Comparison of ENCODE assay signal across 24 cellular contexts in genomic region chr16:4946917-4947316, GRCh38. TPM values are rescaled to one million over a fixed set of nuclear protein-coding genes. Genes with fewer than 3 reads are reported as not detected.
DNase-seq lines count a peak whose midpoint lies in the region; ATAC-seq and TF ChIP-seq lines count a peak whose summit lies in the region.
"Had no signal": no experiment of that assay in that cellular context is flagged by ENCODE, and none has a peak within 500 bp of the region (broad histone marks: within the 10 kb centered on the region; RNA-seq: fewer than 3 reads in every experiment).

No MANE protein-coding gene starts in this region.

- H4K20me1 ChIP-seq in hepatocyte (ENCODE audit: insufficient read depth, poor library complexity, severe bottlenecking): no peaks in the 10 kb centered on the region

- POLR2A ChIA-PET in RWPE1 (lab: Yijun Ruan, JAX; ENCODE audit: low non-redundant PET): no interaction called here

- peaks cover 47% of the 10 kb centered on the region for H3K4me1 ChIP-seq in hepatocyte (ENCODE audit: insufficient read depth)
- peaks cover 37 to 43% (median 42%) of the 10 kb centered on the region in 4 donors for H3K4me1 ChIP-seq in esophagus muscularis mucosa

- no peak overlapping the region for H2AFZ ChIP-seq in hepatocyte
- H2AFZ ChIP-seq: PC-9 had no signal

- no peak overlapping the region for H3K4me3 Mint-ChIP-seq in progenitor cell of endocrine pancreas (ENCODE audit: low read depth)
- H3K4me3 Mint-ChIP-seq: CD4-positive, alpha-beta memory T cell had no signal

- no peak overlapping the region for H3K4me3 ChIP-seq in HL-60 (replicated peaks; ENCODE audit: insufficient read depth, low read length)
- no peak overlapping the region for H3K4me3 ChIP-seq in hepatocyte
- no peak overlapping the region for H3K4me3 ChIP-seq in esophagus muscularis mucosa
- H3K4me3 ChIP-seq: A549, MG63, PC-9 had no signal

- H3K9me3 Mint-ChIP-seq in progenitor cell of endocrine pancreas (ENCODE audit: low read depth): no peaks in the 10 kb centered on the region
- H3K9me3 Mint-ChIP-seq: CD4-positive, alpha-beta memory T cell had no signal

- no peak for TF ChIP-seq EP300 in esophagus muscularis mucosa (IDR thresholded peaks at IDR 0.05)

- peak overlapping the region; percentile 80 for H3K27ac Mint-ChIP-seq in progenitor cell of endocrine pancreas
- H3K27ac Mint-ChIP-seq: CD4-positive, alpha-beta memory T cell had no signal

- no peak for DNase-seq in HL-60 (ENCODE audit: low read depth in 1 of 2, low spot score in 1 of 2)
- DNase-seq in RWPE1 (ENCODE audit: low spot score): no peak
- no peak for DNase-seq in hepatocyte (ENCODE audit: low spot score)
- no peak for DNase-seq in progenitor cell of endocrine pancreas (ENCODE audit: low spot score, unreplicated experiment)
- DNase-seq in esophagus muscularis mucosa (ENCODE audit: extremely low spot score): no peak
- DNase-seq in SHP77 (lab: John Stamatoyannopoulos, UW): no peak
- DNase-seq: AML-193; C1 segment of cervical spinal cord; CD4-positive, alpha-beta memory T cell; COR-L47; GOT3; HCEC 1CT; KG1; MG63; NCI-H2029; NCI-H446 treated with DMSO at 0.1 percent for 48 hours; NCI-H526; NCI-H82; RPMI8226; SK-N-SH; SW 1271 had no signal

- no peak overlapping the region for H3K4me2 ChIP-seq in hepatocyte
- H3K4me2 ChIP-seq: SK-N-SH had no signal

- no peak for TF ChIP-seq POLR2A in esophagus muscularis mucosa (IDR thresholded peaks at IDR 0.05; ENCODE audit: low read depth)

- no peaks in the 10 kb centered on the region for H3K9me2 ChIP-seq in hepatocyte (replicated peaks; ENCODE audit: insufficient read depth)
- H3K9me2 ChIP-seq: SK-N-SH had no signal

- no peaks in the 10 kb centered on the region for H3K79me2 ChIP-seq in hepatocyte

- peaks cover 35% of the 10 kb centered on the region for H3K4me1 Mint-ChIP-seq in progenitor cell of endocrine pancreas (ENCODE audit: low read depth)
- H3K4me1 Mint-ChIP-seq: CD4-positive, alpha-beta memory T cell had no signal

- H3K9me3 ChIP-seq in hepatocyte (ENCODE audit: low read depth): no peaks in the 10 kb centered on the region
- no peaks in the 10 kb centered on the region for H3K9me3 ChIP-seq in esophagus muscularis mucosa
- H3K9me3 ChIP-seq: A549, MG63, SK-N-SH had no signal

- H3K36me3 ChIP-seq in hepatocyte (replicated peaks; ENCODE audit: insufficient read depth, low read depth) (no peaks in the 10 kb centered on the region), esophagus muscularis mucosa (no peaks in the 10 kb centered on the region)
- H3K36me3 ChIP-seq: MG63 had no signal

- no peaks in the 10 kb centered on the region for H3K36me3 Mint-ChIP-seq in progenitor cell of endocrine pancreas (ENCODE audit: insufficient read depth)

- no peaks in the 10 kb centered on the region for H3K27me3 Mint-ChIP-seq in progenitor cell of endocrine pancreas

- no peak for ATAC-seq in HG03135 (IDR thresholded peaks at IDR 0.05; ENCODE audit: unreplicated experiment)
- ATAC-seq: A549 had no signal

- TF ChIP-seq CTCF in HL-60 (IDR thresholded peaks at IDR 0.05; ENCODE audit: insufficient read depth, low read length): no peak
- TF ChIP-seq CTCF in RWPE1 (conservative IDR thresholded peaks at IDR 0.05; ENCODE audit: low read depth): no peak
- no peak for TF ChIP-seq CTCF in hepatocyte (IDR thresholded peaks at IDR 0.05; ENCODE audit: poor library complexity)
- TF ChIP-seq CTCF in progenitor cell of endocrine pancreas (IDR thresholded peaks at IDR 0.05; ENCODE audit: unreplicated experiment): no peak
- TF ChIP-seq CTCF in esophagus muscularis mucosa (IDR thresholded peaks at IDR 0.05): no peak

- CTCF ChIA-PET in RWPE1 (lab: Yijun Ruan, JAX): interaction anchor here (1.2 kb wide), 2 partner anchors 9 to 11 kb away, joined by 4 to 5 read pairs; no protein-coding TSS in a partner anchor

- H3K27me3 ChIP-seq in HL-60 (ENCODE audit: insufficient read depth, poor library complexity, severe bottlenecking): no peaks in the 10 kb centered on the region
- no peaks in the 10 kb centered on the region for H3K27me3 ChIP-seq in hepatocyte
- no peaks in the 10 kb centered on the region for H3K27me3 ChIP-seq in esophagus muscularis mucosa
- H3K27me3 ChIP-seq: MG63 had no signal

- H3K27ac ChIP-seq in HL-60 (replicated peaks) (peak overlapping the region; percentile 90), RWPE1 (peak overlapping the region; percentile 100), hepatocyte (peak overlapping the region; percentile 72), esophagus muscularis mucosa (replicated peaks in 1 of 4) (no peak overlapping the region)

- intact Hi-C loops in esophagus muscularis mucosa (cut with DNase I): no loop called here

RNA-seq across cellular contexts. Expression of gene PPL, which starts 10.0 kb away (rescaled TPM):
- total RNA-seq in hepatocyte: 29.1 and 32.8 TPM in 2 replicates
- polyA plus RNA-seq in hepatocyte: 44.5 and 45.0 TPM in 2 replicates
- 62.7 and 64.1 TPM in 2 replicates for total RNA-seq in progenitor cell of endocrine pancreas
- 10 to 100 TPM; 36.3 to 78.4 (median 57.4) TPM for total RNA-seq in esophagus muscularis mucosa
- total RNA-seq: CD4-positive, alpha-beta memory T cell had no signal

RNA-seq across cellular contexts. Expression of gene SEC14L5, which starts 11.2 kb away (rescaled TPM):
- 0.20 and 3.5 TPM in 2 replicates for total RNA-seq in hepatocyte
- polyA plus RNA-seq in hepatocyte: 0.69 and 1.0 TPM in 2 replicates
- total RNA-seq in progenitor cell of endocrine pancreas: 1.8 and 2.1 TPM in 2 replicates
- 1 to 10 TPM in 2 of 4 donors, under 1 TPM in 2; 0.83 to 1.8 (median 1.1) TPM for total RNA-seq in esophagus muscularis mucosa
- total RNA-seq: CD4-positive, alpha-beta memory T cell had no signal
- polyA plus RNA-seq: CD4-positive, alpha-beta memory T cell had no signal

Comparison
In these comparisons a context has a peak if more than half of its experiments do, and no peak if none do; other contexts are left out.
1. H3K27ac ChIP-seq: peak in HL-60 (single experiment), RWPE1 (single experiment) and hepatocyte (single experiment); none in esophagus muscularis mucosa (0 of 4).